10 cellular contexts compared by ENCODE assay signal in the genomic region with DNA sequence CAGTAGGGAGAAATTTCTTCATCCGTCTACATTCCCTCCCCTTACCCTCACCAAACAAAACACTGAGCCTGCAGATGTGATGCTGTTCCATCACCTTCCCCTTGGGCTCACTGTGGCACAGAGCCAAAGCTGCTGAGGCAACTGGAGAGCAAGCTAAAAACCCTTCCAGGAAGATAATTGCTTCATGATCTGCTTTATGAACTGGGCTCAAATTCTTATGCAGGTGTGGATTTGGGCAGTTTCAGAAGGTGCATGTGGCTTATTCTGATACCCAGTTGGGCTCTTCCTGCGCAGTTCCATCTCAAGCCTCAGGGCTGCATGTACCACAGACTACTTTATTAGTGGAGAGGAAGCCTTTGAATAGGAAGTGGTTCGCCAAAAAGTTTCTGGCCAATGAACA. TPM values are rescaled to one million over a fixed set of nuclear protein-coding genes. Genes with fewer than 3 reads are reported as not detected.
DNase-seq lines count a peak whose midpoint lies in the region; ATAC-seq, FAIRE-seq and TF ChIP-seq lines count a peak whose summit lies in the region.
"Had no signal": no experiment of that assay in that cellular context is flagged by ENCODE, and none has a peak within 500 bp of the region (broad histone marks: within the 10 kb centered on the region; RNA-seq: fewer than 3 reads in every experiment).

No MANE protein-coding gene starts in this region.

- no peaks in the 10 kb centered on the region for H3K36me3 ChIP-seq in ovary

- H3K27ac Mint-ChIP-seq in type B pancreatic cell: no peak overlapping the region
- H3K27ac Mint-ChIP-seq: T-cell had no signal

- peak; percentile 45 for FAIRE-seq in GM18507 (lab: Jason Lieb, UNC)
- FAIRE-seq: colon had no signal

- no peak overlapping the region for H3K4me3 Mint-ChIP-seq in type B pancreatic cell
- H3K4me3 Mint-ChIP-seq: natural killer cell, T-cell had no signal

- TF ChIP-seq EP300 in ovary (IDR thresholded peaks at IDR 0.05): no peak

- H3K4me1 Mint-ChIP-seq in type B pancreatic cell (ENCODE audit: unreplicated experiment): peaks cover 3% of the 10 kb centered on the region

- 71 to 85% (median 76%) methylated on average over 3 of the region's 3 CpGs for WGBS in ovary, 3 donors

- peaks cover 6% of the 10 kb centered on the region for H3K4me1 ChIP-seq in ovary (ENCODE audit: insufficient read depth)

- TF ChIP-seq CTCF in WI38 (IDR thresholded peaks at IDR 0.05; ENCODE audit: low read depth, low read length) (0 out of 2 replicates have a peak, but pooled peaks have one; percentile 3), ovary (IDR thresholded peaks at IDR 0.05) (no peak), type B pancreatic cell (conservative IDR thresholded peaks at IDR 0.05) (no peak)

- peaks cover 10% of the 10 kb centered on the region for H3K36me3 Mint-ChIP-seq in type B pancreatic cell

- intact Hi-C loops in ovary (cut with DNase I): no loop called here

- H3K4me3 ChIP-seq in WI38 (ENCODE audit: low read depth, low read length): no peak overlapping the region
- no peak overlapping the region for H3K4me3 ChIP-seq in ovary

- H3K9me3 Mint-ChIP-seq in type B pancreatic cell: no peaks in the 10 kb centered on the region
- H3K9me3 Mint-ChIP-seq: natural killer cell, T-cell had no signal

- TF ChIP-seq POLR2A in ovary (IDR thresholded peaks at IDR 0.05): no peak

- no peaks in the 10 kb centered on the region for H3K9me3 ChIP-seq in ovary

- ATAC-seq in HG02759 (IDR thresholded peaks at IDR 0.05; ENCODE audit: unreplicated experiment): peak; percentile 81
- ATAC-seq: T-cell had no signal

- DNase-seq in GM18507 (ENCODE audit: extremely low spot score, insufficient read length, low read depth) (no peak), ovary (peak; percentile 50 to 74 (median 67)), GOT3 (lab: John Stamatoyannopoulos, UW) (no peak), type B pancreatic cell (ENCODE audit: extremely low spot score, unreplicated experiment) (no peak), middle frontal gyrus (ENCODE audit: extremely low spot score, low spot score) (no peak)
- DNase-seq: natural killer cell, T-cell had no signal

- no peak overlapping the region for H3K27ac ChIP-seq in ovary

- H3K27me3 ChIP-seq in ovary: no peaks in the 10 kb centered on the region

- H3K27me3 Mint-ChIP-seq in type B pancreatic cell: no peaks in the 10 kb centered on the region
- H3K27me3 Mint-ChIP-seq: T-cell had no signal

RNA-seq across cellular contexts. Expression of a gene that starts 58.3 kb away (rescaled TPM):
- total RNA-seq in ovary (10 to 100 TPM; 21.8 to 50.7 (median 38.9) TPM), type B pancreatic cell (ENCODE audit: low replicate concordance) (16.9 and 33.6 TPM in 2 replicates)
- polyA plus RNA-seq in ovary: 10 to 100 TPM; 77.2 to 77.6 TPM

RNA-seq across cellular contexts. Expression of a gene that starts 58.7 kb away (rescaled TPM):
- 10 to 100 TPM; 63.3 to 89.2 (median 76.6) TPM for total RNA-seq in ovary
- 10 to 100 TPM; 14.8 to 37.5 TPM for polyA plus RNA-seq in ovary
- 56.6 and 74.2 TPM in 2 replicates for total RNA-seq in type B pancreatic cell (ENCODE audit: low replicate concordance)

Comparison
In these comparisons a context has a peak if more than half of its experiments do, and no peak if none do; other contexts are left out.
1. DNase-seq: peak in ovary (5 of 5); none in GM18507 (single experiment), GOT3 (single experiment), type B pancreatic cell (single experiment) and middle frontal gyrus (single experiment).